11 cellular contexts compared by ENCODE assay signal in genomic region chr14:90985601-90986242, GRCh38.
A peak's percentile ranks its signal among the peaks of the same experiment; 100 is the strongest.
DNase-seq lines count a peak whose midpoint lies in the region; ATAC-seq and TF ChIP-seq lines count a peak whose summit lies in the region.
"Had no signal": no experiment of that assay in that cellular context is flagged by ENCODE, and none has a peak within 500 bp of the region (broad histone marks: within the 10 kb centered on the region; RNA-seq: fewer than 3 reads in every experiment).

No MANE protein-coding gene starts in this region.

- H3K4me1 ChIP-seq in HEK293 (ENCODE audit: control insufficient read depth, insufficient read depth, low read length) (no peaks in the 10 kb centered on the region), osteoblast (ENCODE audit: insufficient read depth, low read length) (no peaks in the 10 kb centered on the region)

- peaks cover 29% of the 10 kb centered on the region for H3K4me1 Mint-ChIP-seq in activated CD8-positive, alpha-beta T cell treated with anti-CD3 and anti-CD28 coated beads for 36 hours (ENCODE audit: low read depth)
- H3K4me1 Mint-ChIP-seq: WTC11 had no signal

- H4K20me1 ChIP-seq in osteoblast (ENCODE audit: insufficient read depth, low read length) = no peaks in the 10 kb centered on the region

- POLR2A ChIA-PET in HEK293 (lab: Yijun Ruan, JAX) = no interaction called here
- POLR2A ChIA-PET in activated CD8-positive, alpha-beta T cell treated with anti-CD3 and anti-CD28 coated beads for 36 hours (lab: Charles Lee) = interaction anchor here (0.5 kb wide), 1 partner anchor 294 kb away, joined by 3 read pairs; no protein-coding TSS in a partner anchor

- ATAC-seq in GM19035 (IDR thresholded peaks at IDR 0.05; ENCODE audit: unreplicated experiment) = peak; percentile 95
- ATAC-seq in HG03342 (IDR thresholded peaks at IDR 0.05; ENCODE audit: unreplicated experiment) = peak; percentile 84
- no peak for ATAC-seq in activated CD8-positive, alpha-beta T cell treated with anti-CD3 and anti-CD28 coated beads for 36 hours

- intact Hi-C loops in activated CD8-positive, alpha-beta T cell treated with anti-CD3 and anti-CD28 coated beads for 36 hours (cut with micrococcal nuclease) = no loop called here

- H2AFZ ChIP-seq in osteoblast (ENCODE audit: low read length) = no peak overlapping the region

- DNase-seq in activated CD4-positive, alpha-beta T cell treated with anti-CD3 and anti-CD28 coated beads for 48 hours = no peak
- DNase-seq in activated CD8-positive, alpha-beta T cell treated with anti-CD3 and anti-CD28 coated beads for 36 hours = no peak
- DNase-seq in epidermal melanocyte (ENCODE audit: insufficient read length, low spot score) (no peak), osteoblast (ENCODE audit: insufficient read length, low spot score, missing footprints) (no peak)
- DNase-seq: SK-N-SH had no signal

- H3K27ac ChIP-seq in HEK293 (ENCODE audit: extremely low read depth, low read depth, low read length) = no peak overlapping the region
- H3K27ac ChIP-seq in osteoblast (ENCODE audit: low read depth, low read length) = no peak overlapping the region
- H3K27ac ChIP-seq: coronary artery, neutrophil had no signal

- no peak overlapping the region for H3K4me3 Mint-ChIP-seq in activated CD8-positive, alpha-beta T cell treated with anti-CD3 and anti-CD28 coated beads for 36 hours
- H3K4me3 Mint-ChIP-seq: WTC11 had no signal

- no peak for TF ChIP-seq CTCF in HEK293 (tag by site-specific recombination; IDR thresholded peaks at IDR 0.05)
- no peak for TF ChIP-seq CTCF in activated CD8-positive, alpha-beta T cell treated with anti-CD3 and anti-CD28 coated beads for 36 hours (IDR thresholded peaks at IDR 0.05)
- TF ChIP-seq CTCF in osteoblast (IDR thresholded peaks at IDR 0.05; ENCODE audit: extremely low read depth, low read depth, low read length) = no peak

- H3K27ac Mint-ChIP-seq in activated CD8-positive, alpha-beta T cell treated with anti-CD3 and anti-CD28 coated beads for 36 hours = no peak overlapping the region
- H3K27ac Mint-ChIP-seq: WTC11 had no signal

- H3K9me3 Mint-ChIP-seq in activated CD8-positive, alpha-beta T cell treated with anti-CD3 and anti-CD28 coated beads for 36 hours = no peaks in the 10 kb centered on the region
- H3K9me3 Mint-ChIP-seq: WTC11 had no signal

- CTCF ChIA-PET in HEK293 (lab: Yijun Ruan, JAX) = no interaction called here
- CTCF ChIA-PET in activated CD8-positive, alpha-beta T cell treated with anti-CD3 and anti-CD28 coated beads for 36 hours (lab: Charles Lee) = no interaction called here

- H3K9me3 ChIP-seq in HEK293 (ENCODE audit: control insufficient read depth, insufficient read depth, low read depth, low read length) (no peaks in the 10 kb centered on the region), osteoblast (ENCODE audit: low read depth, low read length) (no peaks in the 10 kb centered on the region)
- H3K9me3 ChIP-seq: neutrophil, SK-N-SH had no signal

- H3K27me3 ChIP-seq in osteoblast (ENCODE audit: insufficient read depth, low read length) = no peaks in the 10 kb centered on the region
- H3K27me3 ChIP-seq: neutrophil had no signal

- H3K79me2 ChIP-seq in osteoblast (ENCODE audit: insufficient read depth, low read length) = no peaks in the 10 kb centered on the region

- H3K4me3 ChIP-seq in HEK293 (ENCODE audit: low read depth, low read length) (no peak overlapping the region), osteoblast (ENCODE audit: insufficient read depth, low read length) (no peak overlapping the region)
- H3K4me3 ChIP-seq: coronary artery had no signal

- H3K4me2 ChIP-seq in osteoblast (ENCODE audit: insufficient read depth, low read length) = no peak overlapping the region
- H3K4me2 ChIP-seq: SK-N-SH had no signal

- H3K27me3 Mint-ChIP-seq in activated CD8-positive, alpha-beta T cell treated with anti-CD3 and anti-CD28 coated beads for 36 hours = no peaks in the 10 kb centered on the region

- H3K36me3 ChIP-seq in HEK293 (ENCODE audit: control insufficient read depth in 2 of 2, insufficient read depth in 1 of 2, low read length in 2 of 2) (no peaks in the 10 kb centered on the region), osteoblast (ENCODE audit: insufficient read depth, low read length) (no peaks in the 10 kb centered on the region)

- peaks cover 17% of the 10 kb centered on the region for H3K36me3 Mint-ChIP-seq in activated CD8-positive, alpha-beta T cell treated with anti-CD3 and anti-CD28 coated beads for 36 hours (ENCODE audit: low read depth)
- H3K36me3 Mint-ChIP-seq: WTC11 had no signal

TF ChIP-seq in HEK293, 187 proteins besides CTCF, POLR2A, EP300 and RAD21:
- TF ChIP-seq ZNF148 (tag by site-specific recombination; IDR thresholded peaks at IDR 0.05; ENCODE audit: borderline replicate concordance) (no peak), SCRT2 (tag by site-specific recombination; IDR thresholded peaks at IDR 0.05) (peak; percentile 87)
